Comparison of ENCODE assay signal across 26 cellular contexts in genomic region chr2:185463481-185463880, GRCh38.
"Had no signal": no experiment of that assay in that cellular context is flagged by ENCODE, and none has a peak within 500 bp of the region (broad histone marks: within the 10 kb centered on the region; RNA-seq: fewer than 3 reads in every experiment).

No MANE protein-coding gene starts in this region.

- H3K27me3 ChIP-seq: colonic mucosa, esophagus squamous epithelium, gastrocnemius medialis, heart right ventricle, left lung had no signal

- H3K4me1 ChIP-seq: colonic mucosa, esophagus squamous epithelium, gastrocnemius medialis, heart right ventricle, left lung, lower lobe of right lung had no signal

- FAIRE-seq: endometrium, islet of Langerhans, keratinocyte had no signal

- H3K4me3 ChIP-seq: colonic mucosa, esophagus squamous epithelium, gastrocnemius medialis, heart right ventricle, left lung, lower lobe of right lung had no signal

- DNase-seq: colonic mucosa; cortex of kidney; effector CD8-positive, alpha-beta T cell; effector memory CD8-positive, alpha-beta T cell; endodermal cell; erythroblast; esophagus squamous epithelium; foreskin fibroblast; foreskin melanocyte; gastrocnemius medialis; glutamatergic neuron; head of caudate nucleus; heart right ventricle; hippocampal formation; left cardiac atrium; left lung; left ventricle myocardium superior; lower lobe of right lung; mesendoderm; midbrain; naive thymus-derived CD4-positive, alpha-beta T cell had no signal

- H3K9me3 ChIP-seq: colonic mucosa, esophagus squamous epithelium, gastrocnemius medialis, left lung, lower lobe of right lung had no signal

- H3K27ac ChIP-seq: colonic mucosa, epithelial cell of prostate, esophagus squamous epithelium, gastrocnemius medialis, heart right ventricle, left lung, lower lobe of right lung had no signal

- ATAC-seq: effector memory CD8-positive, alpha-beta T cell; esophagus mucosa; gastrocnemius medialis; heart right ventricle; left cardiac atrium; left lung; left ventricle myocardium superior; lower lobe of right lung; naive thymus-derived CD4-positive, alpha-beta T cell had no signal

- H3K36me3 ChIP-seq: colonic mucosa, esophagus squamous epithelium, gastrocnemius medialis, heart right ventricle, left lung, lower lobe of right lung had no signal
